In the genomic region with DNA sequence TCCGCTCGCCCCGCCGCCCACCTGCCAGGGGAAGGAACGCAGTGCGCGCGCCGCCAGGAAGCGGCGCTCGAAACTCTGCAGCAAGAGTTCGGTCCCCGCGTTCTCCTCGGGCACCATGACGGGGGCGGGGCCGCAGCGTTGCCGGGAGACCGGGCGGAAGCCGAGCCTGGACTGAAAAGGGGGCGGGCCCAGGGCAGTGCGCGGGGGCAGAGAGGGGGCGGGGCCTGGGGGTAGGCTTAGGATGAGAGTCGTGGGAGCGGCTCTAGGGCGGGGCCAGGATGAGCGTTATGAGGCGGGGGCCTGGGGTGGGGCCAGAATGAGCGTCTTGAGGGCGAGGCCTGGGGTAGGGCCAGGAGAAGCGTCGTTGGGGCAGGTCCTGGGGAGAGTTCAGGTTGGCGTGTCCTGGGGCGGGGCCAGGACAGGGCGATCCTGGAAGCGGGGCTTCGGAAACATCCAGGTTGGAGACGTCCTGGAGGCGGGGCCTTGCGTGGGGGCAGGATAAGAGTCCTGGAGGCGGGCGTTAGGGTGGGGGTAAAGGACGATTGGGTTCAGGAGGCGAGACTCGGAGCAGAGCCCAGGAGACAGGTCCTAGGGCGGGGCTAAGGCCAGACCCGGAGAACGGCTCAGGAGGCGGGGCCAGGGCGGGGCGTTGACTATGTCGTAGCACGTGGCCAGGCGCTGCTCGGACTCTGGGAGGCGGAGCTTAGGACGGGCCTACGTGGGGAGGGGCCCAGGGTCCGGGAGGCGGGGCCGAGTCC, we compare ENCODE assay signal across 1 cellular context.
A peak's percentile ranks its signal among the peaks of the same experiment; 100 is the strongest.
TF ChIP-seq lines count a peak whose summit lies in the region.
"Not testable (repeated sequence)": the region's sequence is repeated elsewhere in the genome, so short reads cannot be mapped to it uniquely, and the experiment has no call there.

No MANE protein-coding gene starts in this region.

TF ChIP-seq in HepG2, 621 proteins besides CTCF, POLR2A, EP300 and RAD21 (continued from another document):
- TF ChIP-seq, protein P1, sequence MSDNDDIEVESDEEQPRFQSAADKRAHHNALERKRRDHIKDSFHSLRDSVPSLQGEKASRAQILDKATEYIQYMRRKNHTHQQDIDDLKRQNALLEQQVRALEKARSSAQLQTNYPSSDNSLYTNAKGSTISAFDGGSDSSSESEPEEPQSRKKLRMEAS (IDR thresholded peaks at IDR 0.05) = peak; percentile 37
- TF ChIP-seq, protein P2, sequence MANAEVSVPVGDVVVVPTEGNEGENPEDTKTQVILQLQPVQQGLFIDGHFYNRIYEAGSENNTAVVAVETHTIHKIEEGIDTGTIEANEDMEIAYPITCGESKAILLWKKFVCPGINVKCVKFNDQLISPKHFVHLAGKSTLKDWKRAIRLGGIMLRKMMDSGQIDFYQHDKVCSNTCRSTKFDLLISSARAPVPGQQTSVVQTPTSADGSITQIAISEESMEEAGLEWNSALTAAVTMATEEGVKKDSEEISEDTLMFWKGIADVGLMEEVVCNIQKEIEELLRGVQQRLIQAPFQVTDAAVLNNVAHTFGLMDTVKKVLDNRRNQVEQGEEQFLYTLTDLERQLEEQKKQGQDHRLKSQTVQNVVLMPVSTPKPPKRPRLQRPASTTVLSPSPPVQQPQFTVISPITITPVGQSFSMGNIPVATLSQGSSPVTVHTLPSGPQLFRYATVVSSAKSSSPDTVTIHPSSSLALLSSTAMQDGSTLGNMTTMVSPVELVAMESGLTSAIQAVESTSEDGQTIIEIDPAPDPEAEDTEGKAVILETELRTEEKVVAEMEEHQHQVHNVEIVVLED (CRISPR knock-in tag; IDR thresholded peaks at IDR 0.05; ENCODE audit: borderline replicate concordance) = peak; percentile 34; the same call in 1 of the 2 replicates
- TF ChIP-seq, protein P3, sequence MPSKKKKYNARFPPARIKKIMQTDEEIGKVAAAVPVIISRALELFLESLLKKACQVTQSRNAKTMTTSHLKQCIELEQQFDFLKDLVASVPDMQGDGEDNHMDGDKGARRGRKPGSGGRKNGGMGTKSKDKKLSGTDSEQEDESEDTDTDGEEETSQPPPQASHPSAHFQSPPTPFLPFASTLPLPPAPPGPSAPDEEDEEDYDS (CRISPR knock-in tag; IDR thresholded peaks at IDR 0.05) = peak; percentile 43; the same call in 1 of the 2 replicates
- TF ChIP-seq CCDC6 (CRISPR knock-in tag; IDR thresholded peaks at IDR 0.05) (peak; percentile 47; the same call in 1 of the 2 replicates), CREB1 (IDR thresholded peaks at IDR 0.05) (peak; percentile 43)
- TF ChIP-seq, protein P4, sequence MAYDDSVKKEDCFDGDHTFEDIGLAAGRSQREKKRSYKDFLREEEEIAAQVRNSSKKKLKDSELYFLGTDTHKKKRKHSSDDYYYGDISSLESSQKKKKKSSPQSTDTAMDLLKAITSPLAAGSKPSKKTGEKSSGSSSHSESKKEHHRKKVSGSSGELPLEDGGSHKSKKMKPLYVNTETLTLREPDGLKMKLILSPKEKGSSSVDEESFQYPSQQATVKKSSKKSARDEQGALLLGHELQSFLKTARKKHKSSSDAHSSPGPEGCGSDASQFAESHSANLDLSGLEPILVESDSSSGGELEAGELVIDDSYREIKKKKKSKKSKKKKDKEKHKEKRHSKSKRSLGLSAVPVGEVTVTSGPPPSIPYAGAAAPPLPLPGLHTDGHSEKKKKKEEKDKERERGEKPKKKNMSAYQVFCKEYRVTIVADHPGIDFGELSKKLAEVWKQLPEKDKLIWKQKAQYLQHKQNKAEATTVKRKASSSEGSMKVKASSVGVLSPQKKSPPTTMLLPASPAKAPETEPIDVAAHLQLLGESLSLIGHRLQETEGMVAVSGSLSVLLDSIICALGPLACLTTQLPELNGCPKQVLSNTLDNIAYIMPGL (CRISPR knock-in tag; IDR thresholded peaks at IDR 0.05; ENCODE audit: borderline replicate concordance in 1 of 2, low read depth in 1 of 2) = peak in 1 of 2 experiments; percentile 41; a peak in 1 of 4 replicates
- not testable (repeated sequence) for TF ChIP-seq CREB1 (CRISPR knock-in tag; IDR thresholded peaks at IDR 0.05)
TF ChIP-seq in HepG2: peak in this region for 43; not testable (repeated sequence) for 578.
